17 cellular contexts compared by ENCODE assay signal in the genomic region with DNA sequence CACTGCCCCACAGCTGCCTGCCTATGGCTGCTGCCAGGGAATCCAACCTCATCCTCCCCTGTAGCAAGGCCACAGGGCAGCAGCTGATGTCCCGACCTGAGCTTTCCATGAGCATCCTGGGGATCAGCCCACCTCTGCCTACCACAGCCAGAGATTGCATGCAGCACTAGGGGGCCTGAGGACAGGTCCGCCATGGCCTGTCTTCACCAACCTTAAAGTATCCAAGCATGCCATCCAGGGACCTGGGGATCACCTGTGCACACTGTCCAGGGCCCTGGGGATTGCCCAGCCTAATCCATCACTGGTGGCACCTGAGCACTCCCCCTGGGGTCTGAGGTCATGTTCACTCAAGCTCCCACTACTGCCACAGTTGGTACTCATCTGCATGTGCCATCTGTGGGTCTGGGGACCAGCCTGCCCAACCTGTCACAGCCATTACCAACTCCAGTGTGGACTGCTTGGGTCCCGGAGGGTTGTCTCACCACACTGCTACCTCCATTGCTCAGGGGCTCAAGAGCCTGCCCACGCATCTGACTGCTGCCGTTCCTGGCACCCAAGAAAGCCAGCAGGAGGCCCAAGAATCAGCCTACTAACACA. TPM values are rescaled to one million over a fixed set of nuclear protein-coding genes. Genes with fewer than 3 reads are reported as not detected.
DNase-seq lines count a peak whose midpoint lies in the region; ATAC-seq, FAIRE-seq and TF ChIP-seq lines count a peak whose summit lies in the region.
"Had no signal": no experiment of that assay in that cellular context is flagged by ENCODE, and none has a peak within 500 bp of the region (broad histone marks: within the 10 kb centered on the region; RNA-seq: fewer than 3 reads in every experiment).

No MANE protein-coding gene starts in this region.

- no peak overlapping the region for H2BK12ac ChIP-seq in trophoblast cell (ENCODE audit: low read length)

- H3K9ac ChIP-seq in trophoblast cell (ENCODE audit: low read length), result no peak overlapping the region
- H3K9ac ChIP-seq: BLaER1 treated with 17β-estradiol and CSF1 and Interleukin-3, amounts not matched to agents 10 nM and 100 nM had no signal

- H4K12ac ChIP-seq in trophoblast cell (ENCODE audit: low read depth, low read length), result no peak overlapping the region

- H3K27ac ChIP-seq in A549 (no peak overlapping the region), lung (ENCODE audit: low read depth in 1 of 2, low read length in 1 of 2) (no peak overlapping the region), trophoblast cell (ENCODE audit: low read depth, low read length) (no peak overlapping the region), upper lobe of right lung (no peak overlapping the region)
- H3K27ac ChIP-seq: BLaER1 treated with 17β-estradiol and CSF1 and Interleukin-3, amounts not matched to agents 10 nM and 100 nM; HL-60 had no signal

- no peaks in the 10 kb centered on the region for H3K79me1 ChIP-seq in trophoblast cell (ENCODE audit: low read length)

- no peaks in the 10 kb centered on the region for H3K36me3 ChIP-seq in lung (ENCODE audit: control insufficient read depth in 2 of 2, insufficient read depth in 2 of 2, low read length in 2 of 2)
- H3K36me3 ChIP-seq in trophoblast cell (ENCODE audit: control insufficient read depth in 1 of 2, insufficient read depth in 2 of 2, low read length in 2 of 2), result no peaks in the 10 kb centered on the region
- H3K36me3 ChIP-seq in upper lobe of right lung, result no peaks in the 10 kb centered on the region
- H3K36me3 ChIP-seq in H7 (replicated peaks; ENCODE audit: control insufficient read depth, insufficient read depth, low read length), result no peaks in the 10 kb centered on the region
- H3K36me3 ChIP-seq: BLaER1 treated with 17β-estradiol and CSF1 and Interleukin-3, amounts not matched to agents 10 nM and 100 nM had no signal

- POLR2A ChIA-PET in A549 (lab: Yijun Ruan, JAX), result no interaction called here

- H2BK5ac ChIP-seq in trophoblast cell (ENCODE audit: low read depth, low read length, poor library complexity), result no peak overlapping the region

- no peak overlapping the region for H2BK120ac ChIP-seq in trophoblast cell (ENCODE audit: insufficient read depth, low read length, poor library complexity)

- H3K79me2 ChIP-seq in trophoblast cell (ENCODE audit: control insufficient read depth, insufficient read depth, low read length, poor library complexity), result no peaks in the 10 kb centered on the region

- no peak overlapping the region for H3K18ac ChIP-seq in trophoblast cell (ENCODE audit: low read length)

- CTCF ChIA-PET in A549 (lab: Yijun Ruan, JAX), result interaction anchor here (0.5 to 1.9 kb wide), 5 partner anchors 9 to 292 kb away, joined by 3 to 8 read pairs (median 4); no protein-coding TSS in a partner anchor

- TF ChIP-seq RAD21 in A549 (conservative IDR thresholded peaks at IDR 0.05 in 1 of 2, IDR thresholded peaks at IDR 0.05 in 1 of 2), result no peak

- ATAC-seq in A549 (peak in 1 of 2 experiments; percentile 64; a peak in 4 of 6 replicates), lung (ENCODE audit: insufficient read depth, low FRiP score) (no peak), upper lobe of right lung (peak; percentile 19)
- ATAC-seq: CD8-positive, alpha-beta T cell; GM23338; HCT116 had no signal

- H2AK5ac ChIP-seq in trophoblast cell (ENCODE audit: low read length), result no peak overlapping the region

- no peak for TF ChIP-seq EP300 in A549 (IDR thresholded peaks at IDR 0.05)

- H3K14ac ChIP-seq in trophoblast cell (ENCODE audit: low read length), result no peak overlapping the region

- FAIRE-seq in A549 (lab: Jason Lieb, UNC), result no peak
- FAIRE-seq in D721Med (lab: Jason Lieb, UNC), result no peak
- FAIRE-seq: H54 had no signal

- no peaks in the 10 kb centered on the region for H3K27me3 ChIP-seq in lung (ENCODE audit: control insufficient read depth, insufficient read depth)
- H3K27me3 ChIP-seq in trophoblast cell (ENCODE audit: insufficient read depth, low read length), result no peaks in the 10 kb centered on the region
- no peaks in the 10 kb centered on the region for H3K27me3 ChIP-seq in upper lobe of right lung
- no peaks in the 10 kb centered on the region for H3K27me3 ChIP-seq in H7 (ENCODE audit: control insufficient read depth, insufficient read depth, low read length)
- H3K27me3 ChIP-seq: BLaER1 treated with 17β-estradiol and CSF1 and Interleukin-3, amounts not matched to agents 10 nM and 100 nM had no signal

- intact Hi-C loops in upper lobe of right lung (cut with DNase I), result no loop called here

- H3K4ac ChIP-seq in trophoblast cell (ENCODE audit: low read depth, low read length), result no peak overlapping the region

- no peak overlapping the region for H3K23ac ChIP-seq in trophoblast cell (ENCODE audit: low read length)

- H3K9me3 ChIP-seq in A549, result peaks cover 8% of the 10 kb centered on the region; the same call in 1 of the 3 replicates
- H3K9me3 ChIP-seq in lung (ENCODE audit: control insufficient read depth in 2 of 2, insufficient read depth in 1 of 2, low read length in 1 of 2), result peaks cover 2 to 3% of the 10 kb centered on the region in 2 donors
- H3K9me3 ChIP-seq in trophoblast cell (ENCODE audit: insufficient read depth, low read depth, low read length), result peaks cover 2% of the 10 kb centered on the region
- H3K9me3 ChIP-seq in upper lobe of right lung, result no peaks in the 10 kb centered on the region

- TF ChIP-seq CTCF in A549 (IDR thresholded peaks at IDR 0.05), result no peak
- no peak for TF ChIP-seq CTCF in lung (IDR thresholded peaks at IDR 0.05; ENCODE audit: control extremely low read depth, extremely low read depth)
- TF ChIP-seq CTCF in upper lobe of right lung (IDR thresholded peaks at IDR 0.05), result no peak
- no peak for TF ChIP-seq CTCF in D721Med (IDR thresholded peaks at IDR 0.05; ENCODE audit: insufficient read depth, missing control alignments)

- H4K91ac ChIP-seq in trophoblast cell (ENCODE audit: low read depth, low read length), result no peak overlapping the region

- no peak for DNase-seq in A549 (ENCODE audit: low read depth in 1 of 2, low spot score in 1 of 2)
- peak; percentile 18 for DNase-seq in lung (ENCODE audit: low spot score)
- DNase-seq in trophoblast cell, result no peak
- no peak for DNase-seq in upper lobe of right lung
- no peak for DNase-seq in NCI-H510A treated with DMSO at 0.1 percent for 48 hours (lab: John Stamatoyannopoulos, UW)
- DNase-seq in H7, result no peak
- DNase-seq in D721Med (ENCODE audit: insufficient read length, low spot score), result no peak
- DNase-seq: 8988T; CD8-positive, alpha-beta T cell; COR-L47; GDM1; HFFc6 had no signal

- H3K4me3 ChIP-seq in A549 (no peak overlapping the region), lung (no peak overlapping the region), trophoblast cell (ENCODE audit: low read depth, low read length) (peak overlapping the region; percentile 12), upper lobe of right lung (no peak overlapping the region), H7 (ENCODE audit: insufficient read depth, low read depth, low read length) (no peak overlapping the region)
- H3K4me3 ChIP-seq: BLaER1 treated with 17β-estradiol and CSF1 and Interleukin-3, amounts not matched to agents 10 nM and 100 nM; GM23338 had no signal

- H3K4me2 ChIP-seq in A549, result no peak overlapping the region
- no peak overlapping the region for H3K4me2 ChIP-seq in trophoblast cell (ENCODE audit: low read length)
- H3K4me2 ChIP-seq: BLaER1 treated with 17β-estradiol and CSF1 and Interleukin-3, amounts not matched to agents 10 nM and 100 nM; GM23338 had no signal

- 0 out of 2 replicates have a peak, but pooled peaks have one; percentile 21 for TF ChIP-seq POLR2A in A549 (IDR thresholded peaks at IDR 0.05; ENCODE audit: low read length)

- no peak overlapping the region for H4K8ac ChIP-seq in trophoblast cell (ENCODE audit: low read depth, low read length)

- WGBS in A549 (ENCODE audit: missing lambda C conversion rate), result 48% methylated on average over 5 of the region's 5 CpGs
- WGBS in lung, 2 donors, result 92 to 100% methylated on average over 5 of the region's 5 CpGs
- WGBS in trophoblast cell (ENCODE audit: extremely low coverage, insufficient coverage, insufficient read length), result no CpG with 5 or more reads among the region's 5 CpGs

- H3K4me1 ChIP-seq in A549 (no peaks in the 10 kb centered on the region), lung (ENCODE audit: control insufficient read depth in 2 of 2, insufficient read depth in 2 of 2, low read length in 2 of 2) (no peaks in the 10 kb centered on the region), trophoblast cell (ENCODE audit: control insufficient read depth in 1 of 2, insufficient read depth in 2 of 2, low read length in 2 of 2) (no peaks in the 10 kb centered on the region), upper lobe of right lung (no peaks in the 10 kb centered on the region)
- H3K4me1 ChIP-seq: BLaER1 treated with 17β-estradiol and CSF1 and Interleukin-3, amounts not matched to agents 10 nM and 100 nM had no signal

- H2AFZ ChIP-seq in trophoblast cell (ENCODE audit: insufficient read depth, low read length, poor library complexity), result no peak overlapping the region

TF ChIP-seq in A549, 52 proteins besides CTCF, POLR2A, EP300 and RAD21 (continues in another document):
- TF ChIP-seq, protein P1, sequence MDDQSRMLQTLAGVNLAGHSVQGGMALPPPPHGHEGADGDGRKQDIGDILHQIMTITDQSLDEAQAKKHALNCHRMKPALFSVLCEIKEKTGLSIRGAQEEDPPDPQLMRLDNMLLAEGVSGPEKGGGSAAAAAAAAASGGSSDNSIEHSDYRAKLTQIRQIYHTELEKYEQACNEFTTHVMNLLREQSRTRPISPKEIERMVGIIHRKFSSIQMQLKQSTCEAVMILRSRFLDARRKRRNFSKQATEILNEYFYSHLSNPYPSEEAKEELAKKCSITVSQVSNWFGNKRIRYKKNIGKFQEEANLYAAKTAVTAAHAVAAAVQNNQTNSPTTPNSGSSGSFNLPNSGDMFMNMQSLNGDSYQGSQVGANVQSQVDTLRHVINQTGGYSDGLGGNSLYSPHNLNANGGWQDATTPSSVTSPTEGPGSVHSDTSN (IDR thresholded peaks at IDR 0.05), result no peak
- TF ChIP-seq RCOR1 (IDR thresholded peaks at IDR 0.05; ENCODE audit: low read depth, low read length) (no peak), NPAS2 (CRISPR knock-in tag; IDR thresholded peaks at IDR 0.05; ENCODE audit: borderline replicate concordance) (no peak), NR3C1 (IDR thresholded peaks at IDR 0.05) (no peak), CBX8 (IDR thresholded peaks at IDR 0.05) (no peak)

RNA-seq across cellular contexts. Expression of a gene that starts 53.0 kb away (rescaled TPM):
- polyA plus RNA-seq in A549 (2011; rRNA removed) (54.0 and 55.7 TPM in 2 replicates), A549 (2017; fragmentation: RNase III; extraction: RNeasy Plus Mini Kit Qiagen cat#74134 plus additional on column Dnase treatment) (53.4 to 56.5 TPM (median 55.7 TPM) in 3 replicates), lung (10 to 100 TPM; 13.8 to 29.0 TPM)
- polyA plus RNA-seq in A549 (2012; cell fraction: cytosol; rRNA removed), result 122 and 161 TPM in 2 replicates
- 266 and 321 TPM in 2 replicates for polyA plus RNA-seq in A549 (2012; cell fraction: nucleus; rRNA removed)
- polyA minus RNA-seq in A549 (2011; rRNA and poly(A)+ RNA removed), result 48.2 and 48.5 TPM in 2 replicates
- total RNA-seq in lung (10 to 100 TPM; 31.9 to 42.7 TPM), upper lobe of right lung (48.7 TPM)
- polyA plus RNA-seq in trophoblast cell (2013), result 13.5 and 14.1 TPM in 2 replicates
- total RNA-seq in H7 (2014; rRNA removed; shearing (Covaris generic)), result 44.9 and 47.4 TPM in 2 replicates
